Comparison of ENCODE assay signal across 11 cellular contexts in the genomic region with DNA sequence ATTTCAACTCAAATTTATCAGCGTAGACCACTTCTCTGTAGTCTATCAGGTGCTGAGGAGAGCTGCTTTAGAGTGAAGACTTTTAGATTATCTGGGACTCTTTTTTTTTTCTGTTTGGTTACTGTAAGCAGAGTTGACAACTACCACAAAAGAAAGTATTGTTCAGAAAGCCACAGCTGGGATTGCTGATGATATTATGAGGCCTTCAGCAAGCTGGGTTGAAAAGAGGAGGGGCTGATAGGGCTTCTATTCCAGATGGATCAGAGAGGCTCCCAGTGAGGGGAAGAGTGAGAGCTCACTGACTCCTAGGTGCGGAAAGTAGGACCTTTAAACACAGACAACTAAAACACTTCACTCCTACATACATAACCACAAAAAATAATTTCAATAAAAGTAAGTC.
"Had no signal": no experiment of that assay in that cellular context is flagged by ENCODE, and none has a peak within 500 bp of the region (broad histone marks: within the 10 kb centered on the region; RNA-seq: fewer than 3 reads in every experiment).

No MANE protein-coding gene starts in this region.

- DNase-seq: activated CD4-positive, alpha-beta T cell treated with anti-CD3 and anti-CD28 coated beads for 1 hour; activated CD4-positive, alpha-beta T cell treated with anti-CD3 and anti-CD28 coated beads, Interleukin-2, amount 50 U/mL, for 1 hour; activated CD8-positive, alpha-beta T cell treated with anti-CD3 and anti-CD28 coated beads, Interleukin-2, amount 10 ng/mL, durations not matched to agents 7 days and 5 days; aorta; effector CD4-positive, alpha-beta T cell; left cardiac atrium; nephron progenitor cell; occipital lobe; stimulated activated CD4-positive, alpha-beta T cell treated with anti-CD3 and anti-CD28 coated beads, Interleukin-4, amount 100 ng/mL, for 24 hours; stimulated activated naive CD8-positive, alpha-beta T cell treated with anti-CD3 and anti-CD28 coated beads, Interleukin-15, Interleukin-2, amounts not matched to agents 100 U/mL and 50 U/mL, for 24 hours; thyroid gland had no signal
